2 cellular contexts compared by ENCODE assay signal in the genomic region with DNA sequence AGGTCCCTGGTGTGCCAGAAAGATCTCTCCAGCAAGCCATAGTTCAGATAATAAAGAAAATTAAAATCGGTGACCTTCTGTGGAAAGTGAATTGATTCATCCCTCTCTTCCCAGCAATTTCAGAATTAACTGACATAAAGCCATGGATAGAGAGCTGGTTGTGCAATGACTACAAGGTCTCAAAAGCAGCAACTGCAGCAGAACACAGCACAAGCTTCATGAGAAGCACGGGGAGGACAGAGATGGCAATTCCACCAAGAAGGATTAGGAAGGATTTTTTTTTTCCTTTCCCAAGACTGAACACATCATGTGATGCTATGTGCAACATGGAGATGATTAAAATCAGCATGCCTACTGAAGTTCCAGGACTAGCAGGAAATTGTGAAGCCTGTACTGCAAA.
TF ChIP-seq lines count a peak whose summit lies in the region.

No MANE protein-coding gene starts in this region.

TF ChIP-seq in liver, 16 proteins besides CTCF, POLR2A, EP300 and RAD21 (continued from another document):
- TF ChIP-seq SP1 (IDR thresholded peaks at IDR 0.05) (peak; percentile 30), HNF4A (conservative IDR thresholded peaks at IDR 0.05) (peak; percentile 30 to 33), YY1 (IDR thresholded peaks at IDR 0.05) (peak; percentile 60), JUND (IDR thresholded peaks at IDR 0.05) (no peak), RXRA (IDR thresholded peaks at IDR 0.05) (peak in 1 of 2 donors; percentile 37)
- TF ChIP-seq, protein P1, sequence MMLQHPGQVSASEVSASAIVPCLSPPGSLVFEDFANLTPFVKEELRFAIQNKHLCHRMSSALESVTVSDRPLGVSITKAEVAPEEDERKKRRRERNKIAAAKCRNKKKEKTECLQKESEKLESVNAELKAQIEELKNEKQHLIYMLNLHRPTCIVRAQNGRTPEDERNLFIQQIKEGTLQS (IDR thresholded peaks at IDR 0.05), result no peak
- TF ChIP-seq, protein P2, sequence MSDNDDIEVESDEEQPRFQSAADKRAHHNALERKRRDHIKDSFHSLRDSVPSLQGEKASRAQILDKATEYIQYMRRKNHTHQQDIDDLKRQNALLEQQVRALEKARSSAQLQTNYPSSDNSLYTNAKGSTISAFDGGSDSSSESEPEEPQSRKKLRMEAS (IDR thresholded peaks at IDR 0.05), result peak; percentile 13
- TF ChIP-seq, protein P3, sequence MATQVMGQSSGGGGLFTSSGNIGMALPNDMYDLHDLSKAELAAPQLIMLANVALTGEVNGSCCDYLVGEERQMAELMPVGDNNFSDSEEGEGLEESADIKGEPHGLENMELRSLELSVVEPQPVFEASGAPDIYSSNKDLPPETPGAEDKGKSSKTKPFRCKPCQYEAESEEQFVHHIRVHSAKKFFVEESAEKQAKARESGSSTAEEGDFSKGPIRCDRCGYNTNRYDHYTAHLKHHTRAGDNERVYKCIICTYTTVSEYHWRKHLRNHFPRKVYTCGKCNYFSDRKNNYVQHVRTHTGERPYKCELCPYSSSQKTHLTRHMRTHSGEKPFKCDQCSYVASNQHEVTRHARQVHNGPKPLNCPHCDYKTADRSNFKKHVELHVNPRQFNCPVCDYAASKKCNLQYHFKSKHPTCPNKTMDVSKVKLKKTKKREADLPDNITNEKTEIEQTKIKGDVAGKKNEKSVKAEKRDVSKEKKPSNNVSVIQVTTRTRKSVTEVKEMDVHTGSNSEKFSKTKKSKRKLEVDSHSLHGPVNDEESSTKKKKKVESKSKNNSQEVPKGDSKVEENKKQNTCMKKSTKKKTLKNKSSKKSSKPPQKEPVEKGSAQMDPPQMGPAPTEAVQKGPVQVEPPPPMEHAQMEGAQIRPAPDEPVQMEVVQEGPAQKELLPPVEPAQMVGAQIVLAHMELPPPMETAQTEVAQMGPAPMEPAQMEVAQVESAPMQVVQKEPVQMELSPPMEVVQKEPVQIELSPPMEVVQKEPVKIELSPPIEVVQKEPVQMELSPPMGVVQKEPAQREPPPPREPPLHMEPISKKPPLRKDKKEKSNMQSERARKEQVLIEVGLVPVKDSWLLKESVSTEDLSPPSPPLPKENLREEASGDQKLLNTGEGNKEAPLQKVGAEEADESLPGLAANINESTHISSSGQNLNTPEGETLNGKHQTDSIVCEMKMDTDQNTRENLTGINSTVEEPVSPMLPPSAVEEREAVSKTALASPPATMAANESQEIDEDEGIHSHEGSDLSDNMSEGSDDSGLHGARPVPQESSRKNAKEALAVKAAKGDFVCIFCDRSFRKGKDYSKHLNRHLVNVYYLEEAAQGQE (IDR thresholded peaks at IDR 0.05), result peak; percentile 82

TF ChIP-seq in HepG2, 621 proteins besides CTCF, POLR2A, EP300 and RAD21 (continued from another document):
- no peak for TF ChIP-seq ZNF530 (CRISPR knock-in tag; IDR thresholded peaks at IDR 0.05; ENCODE audit: low read depth)
- no peak for TF ChIP-seq GZF1 (CRISPR knock-in tag; IDR thresholded peaks at IDR 0.05)
- no peak for TF ChIP-seq ZNF260 (CRISPR knock-in tag; IDR thresholded peaks at IDR 0.05; ENCODE audit: borderline replicate concordance, low read depth)
- TF ChIP-seq, protein P4, sequence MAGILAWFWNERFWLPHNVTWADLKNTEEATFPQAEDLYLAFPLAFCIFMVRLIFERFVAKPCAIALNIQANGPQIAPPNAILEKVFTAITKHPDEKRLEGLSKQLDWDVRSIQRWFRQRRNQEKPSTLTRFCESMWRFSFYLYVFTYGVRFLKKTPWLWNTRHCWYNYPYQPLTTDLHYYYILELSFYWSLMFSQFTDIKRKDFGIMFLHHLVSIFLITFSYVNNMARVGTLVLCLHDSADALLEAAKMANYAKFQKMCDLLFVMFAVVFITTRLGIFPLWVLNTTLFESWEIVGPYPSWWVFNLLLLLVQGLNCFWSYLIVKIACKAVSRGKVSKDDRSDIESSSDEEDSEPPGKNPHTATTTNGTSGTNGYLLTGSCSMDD (CRISPR knock-in tag; IDR thresholded peaks at IDR 0.05), result no peak
- TF ChIP-seq CBX2 (IDR thresholded peaks at IDR 0.05; ENCODE audit: low read depth, low read length), result no peak
- TF ChIP-seq CBX2 (CRISPR knock-in tag; IDR thresholded peaks at IDR 0.05; ENCODE audit: low read depth), result no peak
- TF ChIP-seq SALL1 (CRISPR knock-in tag; IDR thresholded peaks at IDR 0.05), result no peak
- TF ChIP-seq ZFP90 (CRISPR knock-in tag; IDR thresholded peaks at IDR 0.05; ENCODE audit: borderline replicate concordance), result no peak
- no peak for TF ChIP-seq FOXC1 (CRISPR knock-in tag; IDR thresholded peaks at IDR 0.05; ENCODE audit: borderline replicate concordance)
- TF ChIP-seq ETV6 (CRISPR knock-in tag; conservative IDR thresholded peaks at IDR 0.05), result no peak
- TF ChIP-seq ZNF430 (CRISPR knock-in tag; IDR thresholded peaks at IDR 0.05), result no peak
- no peak for TF ChIP-seq KMT2B (CRISPR knock-in tag; IDR thresholded peaks at IDR 0.05)
- TF ChIP-seq REPIN1 (CRISPR knock-in tag; IDR thresholded peaks at IDR 0.05; ENCODE audit: borderline replicate concordance, low read depth), result no peak
- TF ChIP-seq CC2D1A (CRISPR knock-in tag; IDR thresholded peaks at IDR 0.05), result no peak
- no peak for TF ChIP-seq ZNF749 (CRISPR knock-in tag; IDR thresholded peaks at IDR 0.05; ENCODE audit: borderline replicate concordance)
- TF ChIP-seq, protein P5, sequence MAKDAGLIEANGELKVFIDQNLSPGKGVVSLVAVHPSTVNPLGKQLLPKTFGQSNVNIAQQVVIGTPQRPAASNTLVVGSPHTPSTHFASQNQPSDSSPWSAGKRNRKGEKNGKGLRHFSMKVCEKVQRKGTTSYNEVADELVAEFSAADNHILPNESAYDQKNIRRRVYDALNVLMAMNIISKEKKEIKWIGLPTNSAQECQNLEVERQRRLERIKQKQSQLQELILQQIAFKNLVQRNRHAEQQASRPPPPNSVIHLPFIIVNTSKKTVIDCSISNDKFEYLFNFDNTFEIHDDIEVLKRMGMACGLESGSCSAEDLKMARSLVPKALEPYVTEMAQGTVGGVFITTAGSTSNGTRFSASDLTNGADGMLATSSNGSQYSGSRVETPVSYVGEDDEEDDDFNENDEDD (CRISPR knock-in tag; IDR thresholded peaks at IDR 0.05; ENCODE audit: borderline replicate concordance), result no peak
- no peak for TF ChIP-seq NFYC (CRISPR knock-in tag; IDR thresholded peaks at IDR 0.05)
- no peak for TF ChIP-seq SNAI1 (CRISPR knock-in tag; IDR thresholded peaks at IDR 0.05; ENCODE audit: borderline replicate concordance)
